In genomic region chr12:12466157-12466556, GRCh38 we compare ENCODE assay signal across 15 cellular contexts.
A peak's percentile ranks its signal among the peaks of the same experiment; 100 is the strongest.
DNase-seq lines count a peak whose midpoint lies in the region; ATAC-seq and TF ChIP-seq lines count a peak whose summit lies in the region.
"Had no signal": no experiment of that assay in that cellular context is flagged by ENCODE, and none has a peak within 500 bp of the region (broad histone marks: within the 10 kb centered on the region; RNA-seq: fewer than 3 reads in every experiment).

No MANE protein-coding gene starts in this region.

- no peak overlapping the region for H3K27ac ChIP-seq in ascending aorta

- peaks cover 0 to 13% of the 10 kb centered on the region in 2 donors for H3K36me3 ChIP-seq in ascending aorta

- H3K27me3 Mint-ChIP-seq in activated CD4-positive, alpha-beta memory T cell treated with anti-CD3 and anti-CD28 coated beads for 36 hours = no peaks in the 10 kb centered on the region
- no peaks in the 10 kb centered on the region for H3K27me3 Mint-ChIP-seq in stimulated activated memory B cell treated with anti-CD40 and anti-IgM and Interleukin-4, amounts not matched to agents 10 μg/mL and 1 μg/mL and 100 μg/mL, for 72 hours
- H3K27me3 Mint-ChIP-seq: activated B cell treated with CpG ODN at 0.5 μM for 24 hours had no signal

- H3K4me1 ChIP-seq in ascending aorta = no peaks in the 10 kb centered on the region

- H3K4me3 Mint-ChIP-seq in activated CD4-positive, alpha-beta memory T cell treated with anti-CD3 and anti-CD28 coated beads for 36 hours = peak overlapping the region; percentile 35
- H3K4me3 Mint-ChIP-seq in stimulated activated memory B cell treated with anti-CD40 and anti-IgM and Interleukin-4, amounts not matched to agents 10 μg/mL and 1 μg/mL and 100 μg/mL, for 72 hours = no peak overlapping the region
- H3K4me3 Mint-ChIP-seq: activated B cell treated with CpG ODN at 0.5 μM for 24 hours had no signal

- TF ChIP-seq CTCF in ascending aorta (IDR thresholded peaks at IDR 0.05) = no peak

- H3K9me3 ChIP-seq in ascending aorta = no peaks in the 10 kb centered on the region

- intact Hi-C loops in activated CD4-positive, alpha-beta memory T cell treated with anti-CD3 and anti-CD28 coated beads for 36 hours (cut with micrococcal nuclease) = loop anchor here (10.0 kb wide), 1 partner anchor 451 kb away; no protein-coding TSS in a partner anchor
- intact Hi-C loops in ascending aorta (cut with DNase I) = no loop called here
- intact Hi-C loops in Right ventricle myocardium inferior (cut with DNase I) = no loop called here

- ATAC-seq in stimulated activated memory B cell treated with anti-CD40 and anti-IgM and Interleukin-4, amounts not matched to agents 10 μg/mL and 1 μg/mL and 100 μg/mL, for 72 hours = peak; percentile 79
- ATAC-seq in Right ventricle myocardium inferior (no peak), HG02678 (IDR thresholded peaks at IDR 0.05; ENCODE audit: unreplicated experiment) (no peak)
- ATAC-seq: sciatic nerve had no signal

- H3K4me3 ChIP-seq in ascending aorta = no peak overlapping the region

- POLR2A ChIA-PET in activated CD4-positive, alpha-beta memory T cell treated with anti-CD3 and anti-CD28 coated beads for 36 hours (lab: Charles Lee) = interaction anchor here (1.0 to 4.5 kb wide), 24 partner anchors 9 to 322 kb away, joined by 3 to 40 read pairs (median 4); no protein-coding TSS in a partner anchor

- H3K9me3 Mint-ChIP-seq in activated CD4-positive, alpha-beta memory T cell treated with anti-CD3 and anti-CD28 coated beads for 36 hours = peaks cover 2% of the 10 kb centered on the region
- H3K9me3 Mint-ChIP-seq in stimulated activated memory B cell treated with anti-CD40 and anti-IgM and Interleukin-4, amounts not matched to agents 10 μg/mL and 1 μg/mL and 100 μg/mL, for 72 hours = no peaks in the 10 kb centered on the region
- H3K9me3 Mint-ChIP-seq: activated B cell treated with CpG ODN at 0.5 μM for 24 hours had no signal

- peaks cover 52% of the 10 kb centered on the region for H3K36me3 Mint-ChIP-seq in activated CD4-positive, alpha-beta memory T cell treated with anti-CD3 and anti-CD28 coated beads for 36 hours
- H3K36me3 Mint-ChIP-seq in stimulated activated memory B cell treated with anti-CD40 and anti-IgM and Interleukin-4, amounts not matched to agents 10 μg/mL and 1 μg/mL and 100 μg/mL, for 72 hours = peaks cover 88% of the 10 kb centered on the region

- DNase-seq in SK-N-DZ (ENCODE audit: low spot score) (peak; percentile 25), ascending aorta (ENCODE audit: low spot score in 2 of 2) (no peak), Right ventricle myocardium inferior (ENCODE audit: missing footprints) (no peak), foreskin melanocyte (no peak)
- DNase-seq in activated CD4-positive, alpha-beta memory T cell treated with anti-CD3 and anti-CD28 coated beads for 36 hours = peak; percentile 78
- DNase-seq in effector CD8-positive, alpha-beta T cell (lab: John Stamatoyannopoulos, UW) = peak; percentile 3
- DNase-seq: activated B cell treated with CpG ODN at 0.5 μM for 24 hours, erythroblast, H7, KG1, NCI-H2171, RPMI8226 had no signal

- CTCF ChIA-PET in activated CD4-positive, alpha-beta memory T cell treated with anti-CD3 and anti-CD28 coated beads for 36 hours (lab: Charles Lee) = interaction anchor here (1.1 to 2.2 kb wide), 11 partner anchors 9 to 271 kb away, joined by 3 to 14 read pairs (median 5); partner anchors contain the start of gene BORCS5

- H3K27me3 ChIP-seq in ascending aorta = no peaks in the 10 kb centered on the region

- H3K4me1 Mint-ChIP-seq in activated CD4-positive, alpha-beta memory T cell treated with anti-CD3 and anti-CD28 coated beads for 36 hours (ENCODE audit: low read depth) = peaks cover 91% of the 10 kb centered on the region
- H3K4me1 Mint-ChIP-seq in stimulated activated memory B cell treated with anti-CD40 and anti-IgM and Interleukin-4, amounts not matched to agents 10 μg/mL and 1 μg/mL and 100 μg/mL, for 72 hours = peaks cover 34% of the 10 kb centered on the region

- peak overlapping the region; percentile 97 for H3K27ac Mint-ChIP-seq in activated CD4-positive, alpha-beta memory T cell treated with anti-CD3 and anti-CD28 coated beads for 36 hours
- H3K27ac Mint-ChIP-seq in stimulated activated memory B cell treated with anti-CD40 and anti-IgM and Interleukin-4, amounts not matched to agents 10 μg/mL and 1 μg/mL and 100 μg/mL, for 72 hours = peak overlapping the region; percentile 38
- H3K27ac Mint-ChIP-seq: activated B cell treated with CpG ODN at 0.5 μM for 24 hours had no signal

Comparison
In these comparisons a context has a peak if more than half of its experiments do, and no peak if none do; other contexts are left out.
1. DNase-seq: peak in SK-N-DZ (single experiment), activated CD4-positive, alpha-beta memory T cell treated with anti-CD3 and anti-CD28 coated beads for 36 hours (single experiment) and effector CD8-positive, alpha-beta T cell (single experiment); none in ascending aorta (0 of 2), Right ventricle myocardium inferior (single experiment) and foreskin melanocyte (single experiment).